21 cellular contexts compared by ENCODE assay signal in genomic region chr10:132279873-132280645, GRCh38.
"Had no signal": no experiment of that assay in that cellular context is flagged by ENCODE, and none has a peak within 500 bp of the region (broad histone marks: within the 10 kb centered on the region; RNA-seq: fewer than 3 reads in every experiment).

No MANE protein-coding gene starts in this region.

- H3K9me3 Mint-ChIP-seq: activated CD4-positive, alpha-beta memory T cell treated with anti-CD3 and anti-CD28 coated beads, Interleukin-2, amount 10 ng/mL, durations not matched to agents 7 days and 5 days; activated naive CD4-positive, alpha-beta T cell treated with anti-CD3 and anti-CD28 coated beads for 36 hours; activated T-cell treated with anti-CD3 and anti-CD28 coated beads, Interleukin-2, amount 50 U/mL, for 4 hours had no signal

- H3K4me3 Mint-ChIP-seq: activated CD4-positive, alpha-beta memory T cell treated with anti-CD3 and anti-CD28 coated beads, Interleukin-2, amount 10 ng/mL, durations not matched to agents 7 days and 5 days; activated CD4-positive, alpha-beta T cell treated with anti-CD3 and anti-CD28 coated beads for 36 hours; activated naive CD4-positive, alpha-beta T cell treated with anti-CD3 and anti-CD28 coated beads for 36 hours; activated T-cell treated with anti-CD3 and anti-CD28 coated beads, Interleukin-2, amount 50 U/mL, for 4 hours; dendritic cell treated with granulocyte-macrophage colony-stimulating factor and Interleukin-4, amounts not matched to agents 40 ng/mL and 50 ng/mL, for 4 days; memory B cell; stimulated activated naive B cell treated with anti-CD40 and anti-IgM and Interleukin-4, amounts not matched to agents 10 μg/mL and 1 μg/mL and 100 μg/mL, for 72 hours; WTC11 had no signal

- DNase-seq: activated CD4-positive, alpha-beta memory T cell treated with anti-CD3 and anti-CD28 coated beads, Interleukin-2, amount 10 ng/mL, durations not matched to agents 7 days and 5 days; activated CD4-positive, alpha-beta T cell treated with anti-CD3 and anti-CD28 coated beads for 36 hours; activated naive CD4-positive, alpha-beta T cell treated with anti-CD3 and anti-CD28 coated beads for 36 hours; activated T-cell treated with anti-CD3 and anti-CD28 coated beads, Interleukin-2, amount 50 U/mL, for 4 hours; cerebellar nuclear complex; effector memory CD4-positive, alpha-beta T cell; heart right ventricle; kidney glomerular epithelial cell; left ventricle myocardium inferior; stimulated activated naive B cell treated with anti-CD40 and anti-IgM and Interleukin-4, amounts not matched to agents 10 μg/mL and 1 μg/mL and 100 μg/mL, for 72 hours had no signal

- H3K9me3 ChIP-seq: ascending aorta, breast epithelium, esophagus muscularis mucosa, gastroesophageal sphincter, heart right ventricle, left ventricle myocardium inferior, pancreas, thoracic aorta had no signal

- H3K36me3 ChIP-seq: ascending aorta, breast epithelium, esophagus muscularis mucosa, gastroesophageal sphincter, heart right ventricle, left ventricle myocardium inferior, pancreas, thoracic aorta had no signal

- H3K4me1 ChIP-seq: ascending aorta, breast epithelium, pancreas had no signal

- ATAC-seq: activated CD4-positive, alpha-beta T cell treated with anti-CD3 and anti-CD28 coated beads for 36 hours; activated T-cell treated with anti-CD3 and anti-CD28 coated beads, Interleukin-2, amount 50 U/mL, for 4 hours; gastroesophageal sphincter; heart right ventricle; pancreas; sciatic nerve; stimulated activated naive B cell treated with anti-CD40 and anti-IgM and Interleukin-4, amounts not matched to agents 10 μg/mL and 1 μg/mL and 100 μg/mL, for 72 hours; WTC11 had no signal

- H3K27ac ChIP-seq: ascending aorta, breast epithelium, esophagus muscularis mucosa, gastroesophageal sphincter, heart right ventricle, left ventricle myocardium inferior, pancreas, thoracic aorta had no signal

- H3K4me3 ChIP-seq: ascending aorta, breast epithelium, esophagus muscularis mucosa, gastroesophageal sphincter, heart right ventricle, left ventricle myocardium inferior, pancreas, thoracic aorta had no signal

- H3K4me1 Mint-ChIP-seq: activated CD4-positive, alpha-beta memory T cell treated with anti-CD3 and anti-CD28 coated beads, Interleukin-2, amount 10 ng/mL, durations not matched to agents 7 days and 5 days; activated CD4-positive, alpha-beta T cell treated with anti-CD3 and anti-CD28 coated beads for 36 hours had no signal

- H3K27me3 ChIP-seq: ascending aorta, pancreas had no signal

- FAIRE-seq: endothelial cell of umbilical vein, pancreas had no signal

- H3K36me3 Mint-ChIP-seq: WTC11 had no signal

- H3K27ac Mint-ChIP-seq: activated CD4-positive, alpha-beta memory T cell treated with anti-CD3 and anti-CD28 coated beads, Interleukin-2, amount 10 ng/mL, durations not matched to agents 7 days and 5 days; activated naive CD4-positive, alpha-beta T cell treated with anti-CD3 and anti-CD28 coated beads for 36 hours; dendritic cell treated with granulocyte-macrophage colony-stimulating factor and Interleukin-4, amounts not matched to agents 40 ng/mL and 50 ng/mL, for 4 days had no signal

- H3K27me3 Mint-ChIP-seq: activated CD4-positive, alpha-beta memory T cell treated with anti-CD3 and anti-CD28 coated beads, Interleukin-2, amount 10 ng/mL, durations not matched to agents 7 days and 5 days; activated CD4-positive, alpha-beta T cell treated with anti-CD3 and anti-CD28 coated beads for 36 hours had no signal
